In the genomic region with DNA sequence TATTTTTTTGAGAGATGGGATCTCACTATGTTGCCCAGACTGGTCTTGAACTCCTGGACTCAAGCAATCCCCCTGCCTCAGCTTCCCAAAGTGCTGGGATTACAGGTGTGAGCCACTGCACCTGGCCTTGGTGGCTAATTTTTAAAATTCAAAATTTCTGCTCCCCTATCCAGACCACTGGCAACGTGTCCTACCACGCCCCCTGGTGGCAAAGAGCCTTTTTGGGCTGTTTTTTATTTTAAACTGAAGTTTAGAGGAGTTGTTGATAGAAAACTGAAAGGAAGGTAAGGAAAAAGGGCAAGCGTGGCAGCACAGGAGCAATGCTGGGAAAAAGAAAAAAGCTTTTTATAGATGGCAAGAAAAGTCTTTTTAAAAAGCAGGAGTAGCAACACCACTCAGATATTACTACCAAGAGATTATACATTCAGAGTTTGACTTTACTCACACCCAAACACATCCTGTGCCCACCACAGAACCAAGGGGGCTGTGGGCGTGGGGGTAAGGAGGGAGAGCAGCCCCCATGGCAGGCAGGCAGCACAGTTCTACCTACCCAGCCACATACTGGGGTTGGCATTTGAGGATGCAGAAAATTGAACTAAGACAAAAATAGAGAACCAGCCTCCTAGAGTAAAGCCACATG, we compare ENCODE assay signal across 8 cellular contexts. TPM values are rescaled to one million over a fixed set of nuclear protein-coding genes. Genes with fewer than 3 reads are reported as not detected.
DNase-seq lines count a peak whose midpoint lies in the region; ATAC-seq, FAIRE-seq and TF ChIP-seq lines count a peak whose summit lies in the region.

No MANE protein-coding gene starts in this region.

- TF ChIP-seq CTCF in bronchial epithelial cell (IDR thresholded peaks at IDR 0.05; ENCODE audit: insufficient read depth, low read length, severe bottlenecking), result peak; percentile 57
- peak; percentile 84 for TF ChIP-seq CTCF in HepG2 (CRISPR knock-in tag; IDR thresholded peaks at IDR 0.05)

- H3K27me3 ChIP-seq in CD4-positive, alpha-beta memory T cell (ENCODE audit: insufficient read depth, low read length), result no peaks in the 10 kb centered on the region
- H3K27me3 ChIP-seq in bronchial epithelial cell (ENCODE audit: control insufficient read depth, insufficient read depth, low read length), result no peaks in the 10 kb centered on the region
- H3K27me3 ChIP-seq in HepG2 (ENCODE audit: control insufficient read depth in 1 of 2, insufficient read depth in 2 of 2, low read length in 2 of 2), result no peaks in the 10 kb centered on the region

- POLR2A ChIA-PET in CD4-positive, alpha-beta memory T cell (lab: Charles Lee; ENCODE audit: partially characterized antibody), result interaction anchor here (0.9 to 6.1 kb wide), 8 partner anchors 9 to 192 kb away, joined by 3 to 50 read pairs (median 6); a partner anchor contains a TSS
- POLR2A ChIA-PET in HepG2 (lab: Yijun Ruan, JAX), result no interaction called here

- H3K4me2 ChIP-seq in HepG2 (ENCODE audit: low read depth, low read length), result no peak overlapping the region

- no peak overlapping the region for H3K9ac ChIP-seq in HepG2 (ENCODE audit: insufficient read depth, low read depth, low read length)

- H3K4me3 Mint-ChIP-seq in CD4-positive, alpha-beta memory T cell, result peak overlapping the region in 5 of 8 donors; percentile 1 to 33 (median 14)

- TF ChIP-seq POLR2A in HepG2 (IDR thresholded peaks at IDR 0.05; ENCODE audit: insufficient read depth in 1 of 2, low read depth in 2 of 2, low read length in 2 of 2), result no peak

- no TSS peak for BruUV-seq in HepG2 (replicated peaks; lab: Mats Ljungman, UMichigan)

- H3K27ac Mint-ChIP-seq in CD4-positive, alpha-beta memory T cell, result peak overlapping the region; percentile 72 to 94 (median 87)

- no peaks in the 10 kb centered on the region for H3K9me3 ChIP-seq in CD4-positive, alpha-beta memory T cell (ENCODE audit: control insufficient read depth in 1 of 2, low read length in 2 of 2)
- H3K9me3 ChIP-seq in HepG2 (ENCODE audit: low read length), result no peaks in the 10 kb centered on the region

- peak overlapping the region; percentile 53 for H3K27ac ChIP-seq in CD4-positive, alpha-beta memory T cell (ENCODE audit: low read depth, low read length)
- H3K27ac ChIP-seq in HepG2 (ENCODE audit: extremely low read length, insufficient read depth, low read length), result no peak overlapping the region

- TF ChIP-seq EP300 in HepG2 (IDR thresholded peaks at IDR 0.05; ENCODE audit: low read depth in 2 of 2, low read length in 2 of 2) (no peak), HepG2 (CRISPR knock-in tag; IDR thresholded peaks at IDR 0.05; ENCODE audit: borderline replicate concordance) (no peak)

- H3K4me3 ChIP-seq in CD4-positive, alpha-beta memory T cell (ENCODE audit: low read length in 2 of 2), result no peak overlapping the region
- no peak overlapping the region for H3K4me3 ChIP-seq in bronchial epithelial cell (ENCODE audit: low read depth, low read length)
- no peak overlapping the region for H3K4me3 ChIP-seq in HepG2 (replicated peaks in 1 of 3; ENCODE audit: insufficient read depth in 1 of 3, low read depth in 2 of 3, low read length in 3 of 3)

- H4K20me1 ChIP-seq in HepG2 (ENCODE audit: insufficient read depth, low read length), result no peaks in the 10 kb centered on the region; the same call in 1 of the 2 replicates

- no peaks in the 10 kb centered on the region for H3K27me3 Mint-ChIP-seq in CD4-positive, alpha-beta memory T cell

- H3K4me1 Mint-ChIP-seq in CD4-positive, alpha-beta memory T cell, result peaks cover 24 to 46% (median 35%) of the 10 kb centered on the region in 4 donors

- DNase-seq in CD4-positive, alpha-beta memory T cell, result peak; percentile 63 to 75 (median 71)
- peak; percentile 50 for DNase-seq in KG1 (lab: John Stamatoyannopoulos, UW)
- peak; percentile 58 to 74 (median 64) for DNase-seq in activated CD4-positive, CD25-positive, alpha-beta regulatory T cell (lab: John Stamatoyannopoulos, UW)
- no peak for DNase-seq in bronchial epithelial cell (ENCODE audit: low read depth)
- DNase-seq in HepG2 (ENCODE audit: low spot score), result no peak
- DNase-seq in stimulated activated CD4-positive, alpha-beta T cell treated with anti-CD3 and anti-CD28 coated beads, TNF-alpha, amount 100 ng/mL, for 24 hours (ENCODE audit: low read depth in 3 of 3), result peak; percentile 57 to 72 (median 69)
- no peak for DNase-seq in HPDE6-E6E7 (ENCODE audit: extremely low spot score)

- FAIRE-seq in bronchial epithelial cell (lab: Jason Lieb, UNC), result no peak
- peak; percentile 43 for FAIRE-seq in HepG2 (lab: Jason Lieb, UNC)

- in situ Hi-C loops in HepG2 (cut with HindIII; ENCODE audit: extremely low pct_ligation_motif_present, low pct_unique_long_range_greater_than_20kb), result loop anchor here (5.0 kb wide), 1 partner anchor 33 kb away; no protein-coding TSS in a partner anchor

- no peaks in the 10 kb centered on the region for H3K9me3 Mint-ChIP-seq in CD4-positive, alpha-beta memory T cell

- H3K36me3 ChIP-seq in CD4-positive, alpha-beta memory T cell (ENCODE audit: insufficient read depth, low read length), result peaks cover 49% of the 10 kb centered on the region
- H3K36me3 ChIP-seq in bronchial epithelial cell (ENCODE audit: control insufficient read depth, insufficient read depth, low read length) (peaks cover 10% of the 10 kb centered on the region), HepG2 (replicated peaks in 1 of 2; ENCODE audit: control insufficient read depth in 1 of 2, insufficient read depth in 2 of 2, low read length in 2 of 2) (peaks cover 23 to 59% of the 10 kb centered on the region in 2 experiments)

- 38% methylated on average over 4 of the region's 4 CpGs for WGBS in HepG2 (ENCODE audit: low lambda C conversion rate)

- CTCF ChIA-PET in CD4-positive, alpha-beta memory T cell (lab: Charles Lee; ENCODE audit: partially characterized antibody), result interaction anchor here (1.1 to 6.4 kb wide), 17 partner anchors 11 to 192 kb away, joined by 3 to 54 read pairs (median 6); a partner anchor contains a TSS
- CTCF ChIA-PET in HepG2 (lab: Yijun Ruan, JAX; ENCODE audit: low intra/inter-chr PET ratio, low total read pairs), result interaction anchor here (0.7 to 2.2 kb wide), 3 partner anchors 32 to 192 kb away, joined by 4 to 17 read pairs (median 4); no protein-coding TSS in a partner anchor

- ATAC-seq in HepG2, result peak; percentile 14; the same call in 2 of the 3 replicates
- ATAC-seq in HG02840 (IDR thresholded peaks at IDR 0.05; ENCODE audit: low FRiP score, unreplicated experiment), result no peak

- peak; percentile 59; the same call in 1 of the 2 replicates for TF ChIP-seq RAD21 in HepG2 (CRISPR knock-in tag; IDR thresholded peaks at IDR 0.05)

- H3K36me3 Mint-ChIP-seq in CD4-positive, alpha-beta memory T cell, result peaks cover 48 to 56% of the 10 kb centered on the region in 2 donors

- no peak overlapping the region for H2AFZ ChIP-seq in HepG2 (ENCODE audit: low read length)

- peaks cover 39% of the 10 kb centered on the region for H3K4me1 ChIP-seq in CD4-positive, alpha-beta memory T cell (ENCODE audit: insufficient read depth, low read length)
- H3K4me1 ChIP-seq in HepG2 (ENCODE audit: insufficient read depth, low read length), result peaks cover 22% of the 10 kb centered on the region

- intact Hi-C loops in CD4-positive, alpha-beta memory T cell (cut with micrococcal nuclease), result loop anchor here (1.0 to 5.0 kb wide), 3 partner anchors 122 to 192 kb away; no protein-coding TSS in a partner anchor
- intact Hi-C loops in HepG2 (cut with micrococcal nuclease; ENCODE audit: unreplicated experiment), result loop anchor here (2.0 kb wide), 1 partner anchor 42 kb away; no protein-coding TSS in a partner anchor

- no peaks in the 10 kb centered on the region for H3K79me2 ChIP-seq in HepG2 (ENCODE audit: insufficient read depth, low read length)

RNA-seq across cellular contexts. Expression of a gene that starts 4.2 kb away (rescaled TPM):
- total RNA-seq in CD4-positive, alpha-beta memory T cell, result 1 to 10 TPM; 6.3 to 9.2 TPM
- 10 to 100 TPM in 1 of 2 donors, 1 to 10 TPM in 1; 5.3 to 15.0 TPM for polyA plus RNA-seq in CD4-positive, alpha-beta memory T cell
- total RNA-seq in bronchial epithelial cell (80.6 and 95.9 TPM in 2 replicates), HepG2 (2016; rRNA removed; fragmentation: Illumina TruSeq; extraction: Trizol) (28.0 and 44.8 TPM in 2 replicates)
- 22.8 and 24.5 TPM in 2 replicates for total RNA-seq in HepG2 (2016; cell fraction: cytosol; rRNA removed; fragmentation: Illumina TruSeq; extraction: Trizol; ENCODE audit: low read depth)
- 30.0 and 44.9 TPM in 2 replicates for total RNA-seq in HepG2 (2016; cell fraction: insoluble cytoplasmic fraction; rRNA removed; fragmentation: Illumina TruSeq; extraction: Trizol)
- total RNA-seq in HepG2 (2016; cell fraction: membrane; rRNA removed; fragmentation: Illumina TruSeq; extraction: Trizol), result 51.0 and 58.7 TPM in 2 replicates
- 30.0 and 37.9 TPM in 2 replicates for total RNA-seq in HepG2 (2016; cell fraction: nucleus; rRNA removed; fragmentation: Illumina TruSeq; extraction: Trizol)
- 112 and 139 TPM in 2 replicates for polyA plus RNA-seq in HepG2 (2011; rRNA removed)
- 75.0 and 131 TPM in 2 replicates for polyA plus RNA-seq in HepG2 (2011; cell fraction: cytosol; rRNA removed)
- 36.3 and 45.0 TPM in 2 replicates for polyA plus RNA-seq in HepG2 (2011; cell fraction: nucleus; rRNA removed)
- polyA plus RNA-seq in HepG2 (2012), result 131 and 138 TPM in 2 replicates
- 36.6 and 41.1 TPM in 2 replicates for polyA plus RNA-seq in HepG2 (2016; cell fraction: cytosol; fragmentation: Illumina TruSeq; extraction: Trizol; ENCODE audit: low read depth)
- 37.7 and 42.0 TPM in 2 replicates for polyA plus RNA-seq in HepG2 (2016; cell fraction: insoluble cytoplasmic fraction; fragmentation: Illumina TruSeq; extraction: Trizol; ENCODE audit: low read depth)
- 56.2 and 59.4 TPM in 2 replicates for polyA plus RNA-seq in HepG2 (2016; cell fraction: membrane; fragmentation: Illumina TruSeq; extraction: Trizol; ENCODE audit: low read depth)
- polyA plus RNA-seq in HepG2 (2016; cell fraction: nucleus; fragmentation: Illumina TruSeq; extraction: Trizol; ENCODE audit: insufficient read depth, low read depth), result 59.5 and 60.5 TPM in 2 replicates
- 21.9 and 76.0 TPM in 2 replicates for polyA minus RNA-seq in HepG2 (2011; rRNA and poly(A)+ RNA removed; ENCODE audit: low replicate concordance)
- 38.4 and 70.8 TPM in 2 replicates for polyA minus RNA-seq in HepG2 (2011; cell fraction: cytosol; rRNA and poly(A)+ RNA removed)
- 18.8 and 29.5 TPM in 2 replicates for polyA minus RNA-seq in HepG2 (2011; cell fraction: nucleus; rRNA and poly(A)+ RNA removed)

RNA-seq across cellular contexts. Expression of a gene that starts 11.5 kb away (rescaled TPM):
- 10 to 100 TPM; 59.4 to 62.1 TPM for total RNA-seq in CD4-positive, alpha-beta memory T cell
- polyA plus RNA-seq in CD4-positive, alpha-beta memory T cell, result 10 to 100 TPM; 22.1 to 40.7 TPM
- total RNA-seq in bronchial epithelial cell (16.6 and 19.5 TPM in 2 replicates), HepG2 (2016; rRNA removed; fragmentation: Illumina TruSeq; extraction: Trizol) (41.0 and 49.1 TPM in 2 replicates)
- 9.7 and 10.0 TPM in 2 replicates for total RNA-seq in HepG2 (2016; cell fraction: cytosol; rRNA removed; fragmentation: Illumina TruSeq; extraction: Trizol; ENCODE audit: low read depth)
- 41.7 and 48.0 TPM in 2 replicates for total RNA-seq in HepG2 (2016; cell fraction: insoluble cytoplasmic fraction; rRNA removed; fragmentation: Illumina TruSeq; extraction: Trizol)
- 15.3 and 17.9 TPM in 2 replicates for total RNA-seq in HepG2 (2016; cell fraction: membrane; rRNA removed; fragmentation: Illumina TruSeq; extraction: Trizol)
- total RNA-seq in HepG2 (2016; cell fraction: nucleus; rRNA removed; fragmentation: Illumina TruSeq; extraction: Trizol), result 24.8 and 26.0 TPM in 2 replicates
- polyA plus RNA-seq in HepG2 (2011; rRNA removed), result 33.6 and 36.0 TPM in 2 replicates
- 25.2 and 31.5 TPM in 2 replicates for polyA plus RNA-seq in HepG2 (2011; cell fraction: cytosol; rRNA removed)
- polyA plus RNA-seq in HepG2 (2011; cell fraction: nucleus; rRNA removed), result 43.8 and 48.7 TPM in 2 replicates
- polyA plus RNA-seq in HepG2 (2012), result 37.4 and 57.9 TPM in 2 replicates
- 7.4 and 7.7 TPM in 2 replicates for polyA plus RNA-seq in HepG2 (2016; cell fraction: cytosol; fragmentation: Illumina TruSeq; extraction: Trizol; ENCODE audit: low read depth)
- 47.9 and 48.6 TPM in 2 replicates for polyA plus RNA-seq in HepG2 (2016; cell fraction: insoluble cytoplasmic fraction; fragmentation: Illumina TruSeq; extraction: Trizol; ENCODE audit: low read depth)
- 11.8 and 11.9 TPM in 2 replicates for polyA plus RNA-seq in HepG2 (2016; cell fraction: membrane; fragmentation: Illumina TruSeq; extraction: Trizol; ENCODE audit: low read depth)
- polyA plus RNA-seq in HepG2 (2016; cell fraction: nucleus; fragmentation: Illumina TruSeq; extraction: Trizol; ENCODE audit: insufficient read depth, low read depth), result 37.6 and 45.3 TPM in 2 replicates
- 14.9 and 21.3 TPM in 2 replicates for polyA minus RNA-seq in HepG2 (2011; rRNA and poly(A)+ RNA removed; ENCODE audit: low replicate concordance)
- polyA minus RNA-seq in HepG2 (2011; cell fraction: cytosol; rRNA and poly(A)+ RNA removed), result 13.4 and 16.7 TPM in 2 replicates
- 10.3 and 15.4 TPM in 2 replicates for polyA minus RNA-seq in HepG2 (2011; cell fraction: nucleus; rRNA and poly(A)+ RNA removed)

RNA-seq across cellular contexts. Expression of a gene that starts 11.7 kb away (rescaled TPM):
- total RNA-seq in CD4-positive, alpha-beta memory T cell, result 10 to 100 TPM; 75.5 to 81.4 TPM
- 100 to 1,000 TPM; 134 to 156 TPM for polyA plus RNA-seq in CD4-positive, alpha-beta memory T cell
- total RNA-seq in bronchial epithelial cell (18.7 and 22.3 TPM in 2 replicates), HepG2 (2016; rRNA removed; fragmentation: Illumina TruSeq; extraction: Trizol) (39.7 and 39.9 TPM in 2 replicates)
- total RNA-seq in HepG2 (2016; cell fraction: cytosol; rRNA removed; fragmentation: Illumina TruSeq; extraction: Trizol; ENCODE audit: low read depth), result 13.8 and 15.1 TPM in 2 replicates
- 40.1 and 40.8 TPM in 2 replicates for total RNA-seq in HepG2 (2016; cell fraction: insoluble cytoplasmic fraction; rRNA removed; fragmentation: Illumina TruSeq; extraction: Trizol)
- total RNA-seq in HepG2 (2016; cell fraction: membrane; rRNA removed; fragmentation: Illumina TruSeq; extraction: Trizol), result 23.4 and 26.9 TPM in 2 replicates
- 28.8 and 32.4 TPM in 2 replicates for total RNA-seq in HepG2 (2016; cell fraction: nucleus; rRNA removed; fragmentation: Illumina TruSeq; extraction: Trizol)
- polyA plus RNA-seq in HepG2 (2011; rRNA removed), result 85.4 and 104 TPM in 2 replicates
- 54.2 and 65.9 TPM in 2 replicates for polyA plus RNA-seq in HepG2 (2011; cell fraction: cytosol; rRNA removed)
- 68.9 and 70.3 TPM in 2 replicates for polyA plus RNA-seq in HepG2 (2011; cell fraction: nucleus; rRNA removed)
- polyA plus RNA-seq in HepG2 (2012), result 49.3 and 49.6 TPM in 2 replicates
- polyA plus RNA-seq in HepG2 (2016; cell fraction: cytosol; fragmentation: Illumina TruSeq; extraction: Trizol; ENCODE audit: low read depth), result 16.6 and 18.6 TPM in 2 replicates
- polyA plus RNA-seq in HepG2 (2016; cell fraction: insoluble cytoplasmic fraction; fragmentation: Illumina TruSeq; extraction: Trizol; ENCODE audit: low read depth), result 45.5 and 51.2 TPM in 2 replicates
- polyA plus RNA-seq in HepG2 (2016; cell fraction: membrane; fragmentation: Illumina TruSeq; extraction: Trizol; ENCODE audit: low read depth), result 22.2 and 23.6 TPM in 2 replicates
- 60.8 and 67.8 TPM in 2 replicates for polyA plus RNA-seq in HepG2 (2016; cell fraction: nucleus; fragmentation: Illumina TruSeq; extraction: Trizol; ENCODE audit: insufficient read depth, low read depth)
- 23.4 and 37.2 TPM in 2 replicates for polyA minus RNA-seq in HepG2 (2011; rRNA and poly(A)+ RNA removed; ENCODE audit: low replicate concordance)
- polyA minus RNA-seq in HepG2 (2011; cell fraction: cytosol; rRNA and poly(A)+ RNA removed), result 17.2 and 17.6 TPM in 2 replicates
- 17.6 and 22.6 TPM in 2 replicates for polyA minus RNA-seq in HepG2 (2011; cell fraction: nucleus; rRNA and poly(A)+ RNA removed)

RNA-seq across cellular contexts. Expression of a gene that starts 22.2 kb away (rescaled TPM):
- 100 to 1,000 TPM; 327 to 330 TPM for total RNA-seq in CD4-positive, alpha-beta memory T cell
- 100 to 1,000 TPM in 1 of 2 donors, 10 to 100 TPM in 1; 67.6 to 111 TPM for polyA plus RNA-seq in CD4-positive, alpha-beta memory T cell
- total RNA-seq in bronchial epithelial cell, result 57.9 and 67.2 TPM in 2 replicates
- total RNA-seq in HepG2 (2016; rRNA removed; fragmentation: Illumina TruSeq; extraction: Trizol), result 249 and 319 TPM in 2 replicates
- 103 and 114 TPM in 2 replicates for total RNA-seq in HepG2 (2016; cell fraction: cytosol; rRNA removed; fragmentation: Illumina TruSeq; extraction: Trizol; ENCODE audit: low read depth)
- total RNA-seq in HepG2 (2016; cell fraction: insoluble cytoplasmic fraction; rRNA removed; fragmentation: Illumina TruSeq; extraction: Trizol), result 260 and 312 TPM in 2 replicates
- 135 and 140 TPM in 2 replicates for total RNA-seq in HepG2 (2016; cell fraction: membrane; rRNA removed; fragmentation: Illumina TruSeq; extraction: Trizol)
- 349 and 418 TPM in 2 replicates for total RNA-seq in HepG2 (2016; cell fraction: nucleus; rRNA removed; fragmentation: Illumina TruSeq; extraction: Trizol)
- 306 and 308 TPM in 2 replicates for polyA plus RNA-seq in HepG2 (2011; rRNA removed)
- polyA plus RNA-seq in HepG2 (2011; cell fraction: cytosol; rRNA removed), result 103 and 169 TPM in 2 replicates
- 1,720 and 2,373 TPM in 2 replicates for polyA plus RNA-seq in HepG2 (2011; cell fraction: nucleus; rRNA removed)
- 214 and 282 TPM in 2 replicates for polyA plus RNA-seq in HepG2 (2012)
- polyA plus RNA-seq in HepG2 (2016; cell fraction: cytosol; fragmentation: Illumina TruSeq; extraction: Trizol; ENCODE audit: low read depth), result 77.5 and 85.0 TPM in 2 replicates
- polyA plus RNA-seq in HepG2 (2016; cell fraction: insoluble cytoplasmic fraction; fragmentation: Illumina TruSeq; extraction: Trizol; ENCODE audit: low read depth), result 376 and 395 TPM in 2 replicates
- 116 and 123 TPM in 2 replicates for polyA plus RNA-seq in HepG2 (2016; cell fraction: membrane; fragmentation: Illumina TruSeq; extraction: Trizol; ENCODE audit: low read depth)
- polyA plus RNA-seq in HepG2 (2016; cell fraction: nucleus; fragmentation: Illumina TruSeq; extraction: Trizol; ENCODE audit: insufficient read depth, low read depth), result 776 and 819 TPM in 2 replicates
- 243 and 377 TPM in 2 replicates for polyA minus RNA-seq in HepG2 (2011; rRNA and poly(A)+ RNA removed; ENCODE audit: low replicate concordance)
- 59.7 and 82.4 TPM in 2 replicates for polyA minus RNA-seq in HepG2 (2011; cell fraction: cytosol; rRNA and poly(A)+ RNA removed)
- 526 and 551 TPM in 2 replicates for polyA minus RNA-seq in HepG2 (2011; cell fraction: nucleus; rRNA and poly(A)+ RNA removed)

RNA-seq across cellular contexts. Expression of a gene that starts 23.0 kb away (rescaled TPM):
- 10 to 100 TPM; 32.7 to 37.8 TPM for total RNA-seq in CD4-positive, alpha-beta memory T cell
- 10 to 100 TPM; 23.1 to 34.7 TPM for polyA plus RNA-seq in CD4-positive, alpha-beta memory T cell
- total RNA-seq in bronchial epithelial cell, result 15.2 and 17.1 TPM in 2 replicates
- total RNA-seq in HepG2 (2016; rRNA removed; fragmentation: Illumina TruSeq; extraction: Trizol), result 19.4 and 36.3 TPM in 2 replicates
- total RNA-seq in HepG2 (2016; cell fraction: cytosol; rRNA removed; fragmentation: Illumina TruSeq; extraction: Trizol; ENCODE audit: low read depth), result 19.7 and 21.0 TPM in 2 replicates
- total RNA-seq in HepG2 (2016; cell fraction: insoluble cytoplasmic fraction; rRNA removed; fragmentation: Illumina TruSeq; extraction: Trizol), result 17.3 and 35.0 TPM in 2 replicates
- total RNA-seq in HepG2 (2016; cell fraction: membrane; rRNA removed; fragmentation: Illumina TruSeq; extraction: Trizol), result 17.5 and 20.2 TPM in 2 replicates
- 39.1 and 44.6 TPM in 2 replicates for total RNA-seq in HepG2 (2016; cell fraction: nucleus; rRNA removed; fragmentation: Illumina TruSeq; extraction: Trizol)
- polyA plus RNA-seq in HepG2 (2011; rRNA removed), result 25.2 and 26.1 TPM in 2 replicates
- 11.6 and 16.0 TPM in 2 replicates for polyA plus RNA-seq in HepG2 (2011; cell fraction: cytosol; rRNA removed)
- 59.2 and 64.8 TPM in 2 replicates for polyA plus RNA-seq in HepG2 (2011; cell fraction: nucleus; rRNA removed)
- 20.4 and 24.1 TPM in 2 replicates for polyA plus RNA-seq in HepG2 (2012)
- polyA plus RNA-seq in HepG2 (2016; cell fraction: cytosol; fragmentation: Illumina TruSeq; extraction: Trizol; ENCODE audit: low read depth), result 5.8 and 6.2 TPM in 2 replicates
- polyA plus RNA-seq in HepG2 (2016; cell fraction: insoluble cytoplasmic fraction; fragmentation: Illumina TruSeq; extraction: Trizol; ENCODE audit: low read depth), result 13.0 and 15.6 TPM in 2 replicates
- polyA plus RNA-seq in HepG2 (2016; cell fraction: membrane; fragmentation: Illumina TruSeq; extraction: Trizol; ENCODE audit: low read depth), result 9.2 and 11.8 TPM in 2 replicates
- polyA plus RNA-seq in HepG2 (2016; cell fraction: nucleus; fragmentation: Illumina TruSeq; extraction: Trizol; ENCODE audit: insufficient read depth, low read depth), result 60.1 and 68.2 TPM in 2 replicates
- 33.4 and 39.8 TPM in 2 replicates for polyA minus RNA-seq in HepG2 (2011; rRNA and poly(A)+ RNA removed; ENCODE audit: low replicate concordance)
- polyA minus RNA-seq in HepG2 (2011; cell fraction: cytosol; rRNA and poly(A)+ RNA removed), result 12.8 and 16.1 TPM in 2 replicates
- 36.3 and 51.1 TPM in 2 replicates for polyA minus RNA-seq in HepG2 (2011; cell fraction: nucleus; rRNA and poly(A)+ RNA removed)

Comparison
In these comparisons a context has a peak if more than half of its experiments do, and no peak if none do; other contexts are left out.
1. DNase-seq: peak in CD4-positive, alpha-beta memory T cell (5 of 5), KG1 (single experiment), activated CD4-positive, CD25-positive, alpha-beta regulatory T cell (4 of 4) and stimulated activated CD4-positive, alpha-beta T cell treated with anti-CD3 and anti-CD28 coated beads, TNF-alpha, amount 100 ng/mL, for 24 hours (3 of 3); none in bronchial epithelial cell (single experiment), HepG2 (single experiment) and HPDE6-E6E7 (single experiment).